Comparison of ENCODE assay signal across 14 cellular contexts in the genomic region with DNA sequence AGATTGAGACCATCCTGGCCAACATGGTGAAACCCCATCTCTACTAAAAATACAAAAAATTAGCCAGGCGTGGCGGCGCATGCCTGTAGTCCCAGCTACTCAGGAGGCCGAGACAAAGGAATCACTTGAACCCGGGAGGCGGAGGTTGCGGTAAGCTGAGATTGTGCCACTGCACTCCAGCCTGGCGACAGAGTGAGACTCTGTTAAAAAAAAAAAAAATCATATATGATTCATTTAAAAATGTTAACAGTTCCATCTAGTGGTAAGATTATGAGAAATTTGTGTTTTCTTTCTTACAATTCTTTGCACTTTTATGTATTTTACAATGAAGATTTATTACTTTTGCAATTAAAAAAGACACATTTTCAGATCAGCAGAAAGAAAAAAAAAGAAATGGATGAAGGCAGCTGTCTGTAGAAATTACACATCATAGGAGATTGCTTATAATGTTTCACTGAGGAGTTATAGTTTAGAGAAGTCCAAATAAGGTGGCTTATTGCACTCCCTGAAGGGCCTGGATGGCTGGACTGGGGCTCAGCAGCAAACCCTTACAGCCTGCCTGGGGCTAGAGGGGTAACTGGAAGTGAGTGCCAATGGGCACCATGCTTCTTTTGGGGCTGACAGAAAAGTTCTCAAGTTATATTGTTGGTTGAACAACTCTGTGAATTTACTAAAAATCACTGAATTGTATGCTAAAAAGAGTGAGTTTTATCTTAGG. TPM values are rescaled to one million over a fixed set of nuclear protein-coding genes. Genes with fewer than 3 reads are reported as not detected.
A peak's percentile ranks its signal among the peaks of the same experiment; 100 is the strongest.
DNase-seq lines count a peak whose midpoint lies in the region; ATAC-seq and TF ChIP-seq lines count a peak whose summit lies in the region.
"Had no signal": no experiment of that assay in that cellular context is flagged by ENCODE, and none has a peak within 500 bp of the region (broad histone marks: within the 10 kb centered on the region; RNA-seq: fewer than 3 reads in every experiment).

No MANE protein-coding gene starts in this region.

- CTCF ChIA-PET in HEK293T (lab: Yijun Ruan, JAX), result interaction anchor here (0.6 to 1.7 kb wide), 3 partner anchors 18 to 37 kb away, joined by 3 to 7 read pairs (median 4); no protein-coding TSS in a partner anchor

- no peak for DNase-seq in HEK293T (ENCODE audit: extremely low spot score)
- DNase-seq in RPMI7951 (ENCODE audit: low read depth), result peak; percentile 10
- DNase-seq in esophagus muscularis mucosa (ENCODE audit: extremely low spot score), result peak; percentile 64
- no peak for DNase-seq in activated CD4-positive, alpha-beta T cell treated with anti-CD3 and anti-CD28 coated beads for 1 hour
- no peak for DNase-seq in NCI-H226
- DNase-seq in NOMO-1 treated with dmso at 0.1 percent for 144 hours (lab: John Stamatoyannopoulos, UW; ENCODE audit: unreplicated experiment), result no peak
- DNase-seq: activated CD4-positive, alpha-beta memory T cell treated with anti-CD3 and anti-CD28 coated beads for 36 hours; activated effector memory CD4-positive, alpha-beta T cell treated with anti-CD3 and anti-CD28 coated beads, Interleukin-2, amount 50 U/mL, for 16 hours; kidney; NCI-H146; stimulated activated CD4-positive, alpha-beta T cell treated with anti-CD3 and anti-CD28 coated beads, Interleukin-4, amount 100 ng/mL, for 24 hours; stimulated activated naive CD4-positive, alpha-beta T cell treated with Interleukin-2 at 50 U/mL for 16 hours had no signal

- H3K4me3 ChIP-seq in ACC112 (ENCODE audit: low read depth, low read length) (no peak overlapping the region), esophagus muscularis mucosa (no peak overlapping the region)

- no peaks in the 10 kb centered on the region for H3K79me2 ChIP-seq in ACC112 (ENCODE audit: control insufficient read depth, insufficient read depth, low read length, unreplicated experiment)

- WGBS in esophagus muscularis mucosa, result 80% methylated on average over 8 of the region's 8 CpGs

- no peak for TF ChIP-seq POLR2A in esophagus muscularis mucosa (IDR thresholded peaks at IDR 0.05; ENCODE audit: low read depth)

- POLR2A ChIA-PET in HEK293T (lab: Yijun Ruan, JAX), result no interaction called here

- TF ChIP-seq EP300 in esophagus muscularis mucosa (IDR thresholded peaks at IDR 0.05), result no peak

- no peaks in the 10 kb centered on the region for H3K9me3 ChIP-seq in esophagus muscularis mucosa

- peak in 1 of 3 experiments; percentile 3 for TF ChIP-seq CTCF in esophagus muscularis mucosa (IDR thresholded peaks at IDR 0.05)

- no peaks in the 10 kb centered on the region for H3K27me3 ChIP-seq in ACC112 (ENCODE audit: insufficient read depth, low read length)
- H3K27me3 ChIP-seq in esophagus muscularis mucosa, result no peaks in the 10 kb centered on the region

- ATAC-seq in GM18870 (IDR thresholded peaks at IDR 0.05; ENCODE audit: unreplicated experiment), result no peak

- H3K36me3 ChIP-seq in ACC112 (ENCODE audit: insufficient read depth, low read length) (no peaks in the 10 kb centered on the region), esophagus muscularis mucosa (no peaks in the 10 kb centered on the region)

- H3K4me1 ChIP-seq in ACC112 (ENCODE audit: control insufficient read depth, insufficient read depth, low read length, unreplicated experiment) (no peaks in the 10 kb centered on the region), esophagus muscularis mucosa (peaks cover 0 to 6% (median 0%) of the 10 kb centered on the region in 4 donors)

- H2AFZ ChIP-seq in ACC112 (ENCODE audit: low read length, unreplicated experiment), result peak overlapping the region; percentile 12

- no peak overlapping the region for H3K27ac ChIP-seq in ACC112 (ENCODE audit: low read depth, low read length)
- no peak overlapping the region for H3K27ac ChIP-seq in esophagus muscularis mucosa (replicated peaks in 1 of 4)

- intact Hi-C loops in esophagus muscularis mucosa (cut with DNase I), result no loop called here

TF ChIP-seq in HEK293T, 16 proteins besides CTCF, POLR2A, EP300 and RAD21:
- no peak for TF ChIP-seq L3MBTL2 (conservative IDR thresholded peaks at IDR 0.05)
- no peak for TF ChIP-seq BHLHE40 (IDR thresholded peaks at IDR 0.05; ENCODE audit: borderline replicate concordance)
- peak; percentile 88 for TF ChIP-seq ZNF384 (IDR thresholded peaks at IDR 0.05)
- TF ChIP-seq FOXK2 (IDR thresholded peaks at IDR 0.05), result no peak
- TF ChIP-seq NFRKB (IDR thresholded peaks at IDR 0.05), result no peak
- TF ChIP-seq CTBP1 (IDR thresholded peaks at IDR 0.05; ENCODE audit: borderline replicate concordance), result no peak
- TF ChIP-seq TARDBP (IDR thresholded peaks at IDR 0.05), result no peak
- TF ChIP-seq ELF4 (IDR thresholded peaks at IDR 0.05), result no peak
- no peak for TF ChIP-seq ARNT (IDR thresholded peaks at IDR 0.05)
- TF ChIP-seq SUZ12 (IDR thresholded peaks at IDR 0.05), result no peak
- TF ChIP-seq LEF1 (IDR thresholded peaks at IDR 0.05; ENCODE audit: borderline replicate concordance), result no peak
- no peak for TF ChIP-seq FOXA1 (IDR thresholded peaks at IDR 0.05)
- TF ChIP-seq HDGF (IDR thresholded peaks at IDR 0.05; ENCODE audit: borderline replicate concordance), result no peak
- no peak for TF ChIP-seq SP1 (IDR thresholded peaks at IDR 0.05)
- peak; percentile 22; the same call in 1 of the 2 replicates for TF ChIP-seq PKNOX1 (IDR thresholded peaks at IDR 0.05)

RNA-seq across cellular contexts. Expression of gene C9orf153, which starts 20.2 kb away (rescaled TPM):
- 0.48 TPM in 1 of 2 replicates, not detected in the other for total RNA-seq in RPMI7951 (2014; rRNA removed; shearing (Covaris generic))
- under 1 TPM in 2 of 4 donors, not detected in 2; 0.33 to 0.46 TPM for total RNA-seq in esophagus muscularis mucosa
- total RNA-seq: kidney had no signal

RNA-seq across cellular contexts. Expression of gene ISCA1, which starts 43.1 kb away (rescaled TPM):
- total RNA-seq in RPMI7951 (2014; rRNA removed; shearing (Covaris generic)), result 29.4 and 32.4 TPM in 2 replicates
- 10 to 100 TPM; 37.0 to 56.5 (median 40.5) TPM for total RNA-seq in esophagus muscularis mucosa

Comparison
In these comparisons a context has a peak if more than half of its experiments do, and no peak if none do; other contexts are left out.
1. DNase-seq: peak in RPMI7951 (single experiment) and esophagus muscularis mucosa (single experiment); none in HEK293T (single experiment), activated CD4-positive, alpha-beta T cell treated with anti-CD3 and anti-CD28 coated beads for 1 hour (single experiment), NCI-H226 (single experiment) and NOMO-1 treated with dmso at 0.1 percent for 144 hours (single experiment).